ENCODE assay signal across 26 cellular contexts in the genomic region with DNA sequence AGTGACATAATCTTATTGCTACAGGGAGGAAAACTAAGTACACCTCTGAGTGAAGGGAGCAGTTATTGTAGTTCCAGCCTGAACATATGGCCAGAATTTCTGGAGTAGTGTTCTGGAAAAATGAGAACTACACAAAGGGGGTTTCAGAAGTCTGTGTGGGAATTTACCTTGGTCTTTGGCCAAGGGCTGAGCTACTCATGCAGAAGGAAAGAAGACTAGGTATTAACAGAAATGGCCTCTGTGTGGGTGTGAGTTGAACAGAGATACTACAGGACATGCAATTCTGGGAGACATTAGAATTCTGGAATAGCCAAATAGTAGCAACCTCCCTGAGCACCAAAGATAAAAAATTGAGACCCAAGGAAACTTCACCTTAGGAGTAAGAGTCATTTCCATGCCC.
DNase-seq lines count a peak whose midpoint lies in the region; ATAC-seq, FAIRE-seq and TF ChIP-seq lines count a peak whose summit lies in the region.
"Had no signal": no experiment of that assay in that cellular context is flagged by ENCODE, and none has a peak within 500 bp of the region (broad histone marks: within the 10 kb centered on the region; RNA-seq: fewer than 3 reads in every experiment).

No MANE protein-coding gene starts in this region.

- peaks cover 3% of the 10 kb centered on the region for H3K9me3 Mint-ChIP-seq in chondrocyte (ENCODE audit: low read depth)
- H3K9me3 Mint-ChIP-seq: activated naive CD8-positive, alpha-beta T cell treated with anti-CD3 and anti-CD28 coated beads for 36 hours; stimulated activated naive CD8-positive, alpha-beta T cell treated with anti-CD3 and anti-CD28 coated beads, Interleukin-15, Interleukin-2, amounts not matched to agents 100 ng/mL and 50 ng/mL, for 24 hours had no signal

- no peak overlapping the region for H3K27ac ChIP-seq in small intestine (ENCODE audit: low read depth in 1 of 2, low read length in 1 of 2)
- H3K27ac ChIP-seq: neutrophil, spleen, tibial artery, WERI-Rb-1 had no signal

- H3K36me3 ChIP-seq in small intestine (ENCODE audit: control insufficient read depth in 2 of 2, insufficient read depth in 2 of 2, low read length in 2 of 2), result no peaks in the 10 kb centered on the region
- H3K36me3 ChIP-seq: neutrophil, spleen, tibial artery, WERI-Rb-1 had no signal

- H3K36me3 Mint-ChIP-seq in chondrocyte (ENCODE audit: low read depth), result no peaks in the 10 kb centered on the region
- H3K36me3 Mint-ChIP-seq: activated naive CD8-positive, alpha-beta T cell treated with anti-CD3 and anti-CD28 coated beads for 36 hours had no signal

- no peaks in the 10 kb centered on the region for H3K4me1 ChIP-seq in small intestine (ENCODE audit: control insufficient read depth in 2 of 2, insufficient read depth in 1 of 2, low read depth in 1 of 2, low read length in 1 of 2)
- H3K4me1 ChIP-seq: spleen had no signal

- no peak for FAIRE-seq in small intestine (lab: Jason Lieb, UNC)
- FAIRE-seq: frontal cortex, islet of Langerhans had no signal

- ATAC-seq in GM18870 (IDR thresholded peaks at IDR 0.05; ENCODE audit: unreplicated experiment), result no peak
- no peak for ATAC-seq in HG02981 (IDR thresholded peaks at IDR 0.05; ENCODE audit: unreplicated experiment)
- ATAC-seq: esophagus mucosa, HCT116 had no signal

- H3K4me1 Mint-ChIP-seq in chondrocyte (ENCODE audit: low read depth), result peaks cover 9% of the 10 kb centered on the region
- H3K4me1 Mint-ChIP-seq: activated naive CD8-positive, alpha-beta T cell treated with anti-CD3 and anti-CD28 coated beads for 36 hours had no signal

- no peak overlapping the region for H3K4me3 ChIP-seq in small intestine (ENCODE audit: low read depth in 1 of 2, low read length in 2 of 2)
- H3K4me3 ChIP-seq: spleen, tibial artery had no signal

- TF ChIP-seq CTCF in chondrocyte (IDR thresholded peaks at IDR 0.05), result no peak

- no peak for TF ChIP-seq EP300 in Ishikawa (IDR thresholded peaks at IDR 0.05; ENCODE audit: borderline replicate concordance)

- H3K27ac Mint-ChIP-seq in chondrocyte (ENCODE audit: unreplicated experiment), result peak overlapping the region; percentile 4
- H3K27ac Mint-ChIP-seq: activated naive CD8-positive, alpha-beta T cell treated with anti-CD3 and anti-CD28 coated beads for 36 hours; stimulated activated naive CD8-positive, alpha-beta T cell treated with anti-CD3 and anti-CD28 coated beads, Interleukin-15, Interleukin-2, amounts not matched to agents 100 ng/mL and 50 ng/mL, for 24 hours had no signal

- H3K4me3 Mint-ChIP-seq in chondrocyte (ENCODE audit: unreplicated experiment), result no peak overlapping the region
- H3K4me3 Mint-ChIP-seq: activated naive CD8-positive, alpha-beta T cell treated with anti-CD3 and anti-CD28 coated beads for 36 hours; stimulated activated naive CD8-positive, alpha-beta T cell treated with anti-CD3 and anti-CD28 coated beads, Interleukin-15, Interleukin-2, amounts not matched to agents 100 ng/mL and 50 ng/mL, for 24 hours had no signal

- no peaks in the 10 kb centered on the region for H3K9me3 ChIP-seq in small intestine (ENCODE audit: control insufficient read depth, low read depth)
- H3K9me3 ChIP-seq: neutrophil, spleen, tibial artery had no signal

- no peaks in the 10 kb centered on the region for H3K27me3 Mint-ChIP-seq in chondrocyte (ENCODE audit: low read depth)

- no peak for TF ChIP-seq RAD21 in Ishikawa (IDR thresholded peaks at IDR 0.05; ENCODE audit: low read depth)

- peak; percentile 5 for DNase-seq in NCI-H82 (lab: John Stamatoyannopoulos, UW)
- no peak for DNase-seq in NCI-H82 treated with DMSO at 0.1 percent for 48 hours (lab: John Stamatoyannopoulos, UW; ENCODE audit: unreplicated experiment)
- DNase-seq in chondrocyte (ENCODE audit: low spot score), result no peak
- DNase-seq in NCI-H2029 treated with DMSO at 0.1 percent for 48 hours (lab: John Stamatoyannopoulos, UW), result no peak
- DNase-seq in small intestine, result no peak
- DNase-seq: 8988T; activated CD4-positive, alpha-beta T cell treated with anti-CD3 and anti-CD28 coated beads, Interleukin-2, amount 50 U/mL, for 1 hour; activated naive CD8-positive, alpha-beta T cell treated with anti-CD3 and anti-CD28 coated beads for 36 hours; effector CD8-positive, alpha-beta T cell; EL; hippocampal formation; NCI-H1105 treated with DMSO at 0.1 percent for 48 hours; NCI-H2107; spleen; stimulated activated CD4-positive, alpha-beta T cell treated with anti-CD3 and anti-CD28 coated beads, Interleukin-4, amount 100 ng/mL, for 4 hours; tibial artery; WERI-Rb-1 had no signal

- H3K27me3 ChIP-seq in small intestine (ENCODE audit: control insufficient read depth in 2 of 2, insufficient read depth in 2 of 2, low read length in 2 of 2), result no peaks in the 10 kb centered on the region
- H3K27me3 ChIP-seq: neutrophil, spleen, tibial artery had no signal

TF ChIP-seq in Ishikawa, 13 proteins besides CTCF, POLR2A, EP300 and RAD21:
- TF ChIP-seq ZBTB7A (IDR thresholded peaks at IDR 0.05; ENCODE audit: low read depth), result no peak
- no peak for TF ChIP-seq CEBPB (IDR thresholded peaks at IDR 0.05)
- 0 out of 2 replicates have a peak, but pooled peaks have one; percentile 13 for TF ChIP-seq NFIC (IDR thresholded peaks at IDR 0.05)
- TF ChIP-seq TEAD4 (IDR thresholded peaks at IDR 0.05), result no peak
- TF ChIP-seq EGR1 (IDR thresholded peaks at IDR 0.05), result no peak
- TF ChIP-seq TCF12 (IDR thresholded peaks at IDR 0.05; ENCODE audit: low read depth), result no peak
